Comparison of ENCODE assay signal across 23 cellular contexts in the genomic region with DNA sequence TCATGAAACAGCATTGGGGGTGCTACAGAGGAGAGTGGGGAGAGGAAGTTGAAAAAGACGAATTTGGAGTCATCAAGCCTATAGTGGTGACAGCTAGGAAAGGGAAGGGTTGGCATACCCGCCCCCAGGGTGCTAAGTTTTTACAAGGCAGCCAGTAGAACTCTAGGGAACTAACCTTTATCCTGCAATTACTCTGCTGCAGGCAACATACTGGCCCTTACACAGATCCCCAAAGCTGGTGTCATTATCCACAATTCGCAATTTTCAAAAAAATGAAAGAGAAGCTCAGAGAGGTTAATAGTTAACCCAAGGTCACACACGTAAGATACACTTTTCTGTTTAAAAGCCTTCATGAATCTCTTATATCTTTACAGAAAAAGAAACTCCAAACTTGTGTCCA.
"Had no signal": no experiment of that assay in that cellular context is flagged by ENCODE, and none has a peak within 500 bp of the region (broad histone marks: within the 10 kb centered on the region; RNA-seq: fewer than 3 reads in every experiment).

No MANE protein-coding gene starts in this region.

- H3K4me1 ChIP-seq: heart right ventricle, left lung, lower lobe of right lung, right atrium auricular region, spleen, stomach, testis, thyroid gland, transverse colon, upper lobe of left lung had no signal

- FAIRE-seq: urothelium cell line had no signal

- H2AFZ ChIP-seq: hepatocyte had no signal

- H3K9me3 ChIP-seq: left lung, lower lobe of right lung, ovary, right atrium auricular region, stomach, testis, thyroid gland, transverse colon, upper lobe of left lung had no signal

- H3K79me2 ChIP-seq: hepatocyte had no signal

- H3K36me3 ChIP-seq: heart right ventricle, left lung, lower lobe of right lung, ovary, right atrium auricular region, spleen, stomach, thyroid gland, transverse colon, upper lobe of left lung had no signal

- H3K4me2 ChIP-seq: hepatocyte had no signal

- H3K27ac ChIP-seq: heart right ventricle, hepatocyte, left lung, lower lobe of right lung, ovary, right atrium auricular region, skin epidermis, spleen, stomach, testis, thyroid gland, transverse colon, upper lobe of left lung had no signal

- ATAC-seq: heart right ventricle; left lung; lower lobe of right lung; naive thymus-derived CD4-positive, alpha-beta T cell; natural killer cell treated with Interleukin-12 subunit alpha and Interleukin-12 subunit beta and Interleukin-15 and Interleukin-18, amount 100 ng/mL, for 72 hours; sciatic nerve; stimulated activated naive B cell treated with anti-CD40 and anti-IgM and Interleukin-4, amounts not matched to agents 10 μg/mL and 1 μg/mL and 100 μg/mL, for 72 hours; stimulated activated naive CD8-positive, alpha-beta T cell treated with anti-CD3 and anti-CD28 coated beads, Interleukin-15, Interleukin-2, amounts not matched to agents 100 U/mL and 50 U/mL, for 24 hours had no signal

- H3K4me3 ChIP-seq: heart right ventricle, hepatocyte, left lung, lower lobe of right lung, ovary, right atrium auricular region, skin epidermis, spleen, stomach, testis, thyroid gland, transverse colon, upper lobe of left lung had no signal

- H3K27me3 ChIP-seq: hepatocyte, ovary, right atrium auricular region, testis, thyroid gland, upper lobe of left lung had no signal

- DNase-seq: heart right ventricle; islet precursor cell; left lung; lower lobe of right lung; mammary epithelial cell; mesenchymal stem cell; naive thymus-derived CD4-positive, alpha-beta T cell; ovary; spleen; stimulated activated CD4-positive, alpha-beta T cell treated with anti-CD3 and anti-CD28 coated beads, Interleukin-4, amount 100 ng/mL, for 4 hours; stimulated activated naive B cell treated with anti-CD40 and anti-IgM and Interleukin-4, amounts not matched to agents 10 μg/mL and 1 μg/mL and 100 μg/mL, for 72 hours; stimulated activated naive CD8-positive, alpha-beta T cell treated with anti-CD3 and anti-CD28 coated beads, Interleukin-15, Interleukin-2, amounts not matched to agents 100 U/mL and 50 U/mL, for 24 hours; stomach; testis; thyroid gland; transverse colon; upper lobe of left lung had no signal
